1 cellular context compared by ENCODE assay signal in genomic region chr10:29319205-29319781, GRCh38.
TF ChIP-seq lines count a peak whose summit lies in the region.

No MANE protein-coding gene starts in this region.

TF ChIP-seq in HepG2, 621 proteins besides CTCF, POLR2A, EP300 and RAD21 (continued from another document and continues in another):
- TF ChIP-seq BRF2 (CRISPR knock-in tag; IDR thresholded peaks at IDR 0.05), result no peak
- TF ChIP-seq RNF219 (CRISPR knock-in tag; IDR thresholded peaks at IDR 0.05), result no peak
- TF ChIP-seq ZNF570 (CRISPR knock-in tag; IDR thresholded peaks at IDR 0.05; ENCODE audit: borderline replicate concordance), result no peak
- peak; percentile 50; the same call in 1 of the 2 replicates for TF ChIP-seq TAF1 (CRISPR knock-in tag; IDR thresholded peaks at IDR 0.05)
- TF ChIP-seq DMAP1 (CRISPR knock-in tag; IDR thresholded peaks at IDR 0.05), result peak; percentile 16; the same call in 1 of the 2 replicates
- TF ChIP-seq ZNF879 (CRISPR knock-in tag; IDR thresholded peaks at IDR 0.05), result no peak
- no peak for TF ChIP-seq CCAR2 (optimal IDR thresholded peaks at IDR 0.05; ENCODE audit: low read depth, low read length)
- TF ChIP-seq HNRNPL (IDR thresholded peaks at IDR 0.05; ENCODE audit: low read depth, low read length), result no peak; the same call in 1 of the 2 replicates
- 0 out of 2 replicates have a peak, but pooled peaks have one; percentile 26 for TF ChIP-seq MAX (IDR thresholded peaks at IDR 0.05)
- no peak for TF ChIP-seq HOXA5 (CRISPR knock-in tag; IDR thresholded peaks at IDR 0.05)
- no peak for TF ChIP-seq ARNTL (CRISPR knock-in tag; IDR thresholded peaks at IDR 0.05)
- TF ChIP-seq ZNF792 (CRISPR knock-in tag; IDR thresholded peaks at IDR 0.05), result no peak
- TF ChIP-seq ZNF235 (CRISPR knock-in tag; IDR thresholded peaks at IDR 0.05; ENCODE audit: borderline replicate concordance), result no peak
- no peak for TF ChIP-seq MXD3 (CRISPR knock-in tag; IDR thresholded peaks at IDR 0.05)
- TF ChIP-seq ZNF557 (CRISPR knock-in tag; IDR thresholded peaks at IDR 0.05), result no peak
- no peak for TF ChIP-seq NCOR1 (IDR thresholded peaks at IDR 0.05; ENCODE audit: borderline replicate concordance, low read length)
- TF ChIP-seq TBP (CRISPR knock-in tag; IDR thresholded peaks at IDR 0.05), result no peak
- TF ChIP-seq ZNF646 (CRISPR knock-in tag; IDR thresholded peaks at IDR 0.05), result no peak; the same call in 1 of the 2 replicates
- no peak for TF ChIP-seq RFX1 (IDR thresholded peaks at IDR 0.05)
- TF ChIP-seq ZNF343 (CRISPR knock-in tag; IDR thresholded peaks at IDR 0.05), result 0 out of 2 replicates have a peak, but pooled peaks have one; percentile 44
- TF ChIP-seq PAX8 (CRISPR knock-in tag; IDR thresholded peaks at IDR 0.05; ENCODE audit: borderline replicate concordance), result no peak
- TF ChIP-seq NONO (IDR thresholded peaks at IDR 0.05), result no peak
- TF ChIP-seq NONO (CRISPR knock-in tag; conservative IDR thresholded peaks at IDR 0.05), result no peak
- TF ChIP-seq ZNF337 (CRISPR knock-in tag; IDR thresholded peaks at IDR 0.05; ENCODE audit: borderline replicate concordance, low read depth), result no peak
- TF ChIP-seq FOXP4 (CRISPR knock-in tag; IDR thresholded peaks at IDR 0.05), result 0 out of 2 replicates have a peak, but pooled peaks have one; percentile 21
- no peak for TF ChIP-seq ZNF329 (CRISPR knock-in tag; IDR thresholded peaks at IDR 0.05; ENCODE audit: low read depth)
- no peak; the same call in 1 of the 2 replicates for TF ChIP-seq KDM5B (CRISPR knock-in tag; IDR thresholded peaks at IDR 0.05; ENCODE audit: borderline replicate concordance)
- TF ChIP-seq MLLT10 (CRISPR knock-in tag; IDR thresholded peaks at IDR 0.05), result no peak
- TF ChIP-seq ZNF512 (CRISPR knock-in tag; IDR thresholded peaks at IDR 0.05), result no peak
- no peak for TF ChIP-seq SMC3 (IDR thresholded peaks at IDR 0.05; ENCODE audit: low read length)
- TF ChIP-seq ZGPAT (CRISPR knock-in tag; IDR thresholded peaks at IDR 0.05), result no peak
- no peak for TF ChIP-seq ZNF276 (CRISPR knock-in tag; IDR thresholded peaks at IDR 0.05; ENCODE audit: low read depth)
- TF ChIP-seq MXD4 (CRISPR knock-in tag; IDR thresholded peaks at IDR 0.05), result 0 out of 2 replicates have a peak, but pooled peaks have one; percentile 17
- TF ChIP-seq ZNF10 (CRISPR knock-in tag; IDR thresholded peaks at IDR 0.05; ENCODE audit: borderline replicate concordance, low read depth), result no peak
- TF ChIP-seq TOPORS (CRISPR knock-in tag; IDR thresholded peaks at IDR 0.05), result no peak
- no peak; the same call in 1 of the 2 replicates for TF ChIP-seq PHF8 (CRISPR knock-in tag; IDR thresholded peaks at IDR 0.05)
- TF ChIP-seq MXI1 (IDR thresholded peaks at IDR 0.05; ENCODE audit: borderline replicate concordance, low read depth, low read length), result no peak
- TF ChIP-seq ETV5 (CRISPR knock-in tag; IDR thresholded peaks at IDR 0.05; ENCODE audit: borderline replicate concordance), result peak; percentile 46; the same call in 1 of the 2 replicates
- peak; percentile 24; the same call in 1 of the 2 replicates for TF ChIP-seq ZBTB7B (CRISPR knock-in tag; IDR thresholded peaks at IDR 0.05)
- no peak for TF ChIP-seq THYN1 (CRISPR knock-in tag; IDR thresholded peaks at IDR 0.05; ENCODE audit: borderline replicate concordance, low read depth)
- no peak for TF ChIP-seq MEIS1 (CRISPR knock-in tag; IDR thresholded peaks at IDR 0.05; ENCODE audit: borderline replicate concordance)
- TF ChIP-seq FOXA3 (CRISPR knock-in tag; IDR thresholded peaks at IDR 0.05), result no peak
- no peak for TF ChIP-seq GTF3A (CRISPR knock-in tag; conservative IDR thresholded peaks at IDR 0.05)
- TF ChIP-seq NRL (CRISPR knock-in tag; IDR thresholded peaks at IDR 0.05; ENCODE audit: borderline replicate concordance), result no peak
- TF ChIP-seq ZNF18 (CRISPR knock-in tag; IDR thresholded peaks at IDR 0.05; ENCODE audit: insufficient replicate concordance), result no peak
